ENCODE assay signal across 3 cellular contexts in the genomic region with DNA sequence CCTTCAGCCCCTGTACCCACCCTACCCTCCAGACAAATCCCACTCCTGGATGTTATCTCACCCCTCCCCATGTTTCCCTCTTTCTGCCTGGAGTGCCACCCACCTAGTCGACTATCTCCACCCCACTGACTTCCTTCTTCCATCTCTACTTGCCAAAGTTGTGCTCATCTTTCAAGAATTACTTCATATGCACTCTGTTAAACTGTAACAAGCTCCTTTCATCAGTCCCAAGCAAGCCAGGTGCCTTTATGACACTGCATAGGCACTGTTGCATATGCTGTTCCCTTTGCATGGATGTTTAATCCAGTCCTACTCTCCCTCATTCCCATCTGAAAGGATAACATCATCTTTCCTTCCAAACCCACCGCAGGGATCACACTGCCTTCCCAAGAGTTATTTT.
TF ChIP-seq lines count a peak whose summit lies in the region.

No MANE protein-coding gene starts in this region.

TF ChIP-seq in A549, 52 proteins besides CTCF, POLR2A, EP300 and RAD21:
- TF ChIP-seq ELK1 (IDR thresholded peaks at IDR 0.05; ENCODE audit: low read depth, low read length) (no peak), CEBPB (IDR thresholded peaks at IDR 0.05) (no peak), CHD4 (IDR thresholded peaks at IDR 0.05; ENCODE audit: borderline replicate concordance) (no peak), ZNF302 (CRISPR knock-in tag; IDR thresholded peaks at IDR 0.05) (no peak), SREBF2 (IDR thresholded peaks at IDR 0.05) (no peak)
- TF ChIP-seq, protein P1, sequence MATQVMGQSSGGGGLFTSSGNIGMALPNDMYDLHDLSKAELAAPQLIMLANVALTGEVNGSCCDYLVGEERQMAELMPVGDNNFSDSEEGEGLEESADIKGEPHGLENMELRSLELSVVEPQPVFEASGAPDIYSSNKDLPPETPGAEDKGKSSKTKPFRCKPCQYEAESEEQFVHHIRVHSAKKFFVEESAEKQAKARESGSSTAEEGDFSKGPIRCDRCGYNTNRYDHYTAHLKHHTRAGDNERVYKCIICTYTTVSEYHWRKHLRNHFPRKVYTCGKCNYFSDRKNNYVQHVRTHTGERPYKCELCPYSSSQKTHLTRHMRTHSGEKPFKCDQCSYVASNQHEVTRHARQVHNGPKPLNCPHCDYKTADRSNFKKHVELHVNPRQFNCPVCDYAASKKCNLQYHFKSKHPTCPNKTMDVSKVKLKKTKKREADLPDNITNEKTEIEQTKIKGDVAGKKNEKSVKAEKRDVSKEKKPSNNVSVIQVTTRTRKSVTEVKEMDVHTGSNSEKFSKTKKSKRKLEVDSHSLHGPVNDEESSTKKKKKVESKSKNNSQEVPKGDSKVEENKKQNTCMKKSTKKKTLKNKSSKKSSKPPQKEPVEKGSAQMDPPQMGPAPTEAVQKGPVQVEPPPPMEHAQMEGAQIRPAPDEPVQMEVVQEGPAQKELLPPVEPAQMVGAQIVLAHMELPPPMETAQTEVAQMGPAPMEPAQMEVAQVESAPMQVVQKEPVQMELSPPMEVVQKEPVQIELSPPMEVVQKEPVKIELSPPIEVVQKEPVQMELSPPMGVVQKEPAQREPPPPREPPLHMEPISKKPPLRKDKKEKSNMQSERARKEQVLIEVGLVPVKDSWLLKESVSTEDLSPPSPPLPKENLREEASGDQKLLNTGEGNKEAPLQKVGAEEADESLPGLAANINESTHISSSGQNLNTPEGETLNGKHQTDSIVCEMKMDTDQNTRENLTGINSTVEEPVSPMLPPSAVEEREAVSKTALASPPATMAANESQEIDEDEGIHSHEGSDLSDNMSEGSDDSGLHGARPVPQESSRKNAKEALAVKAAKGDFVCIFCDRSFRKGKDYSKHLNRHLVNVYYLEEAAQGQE (IDR thresholded peaks at IDR 0.05): no peak

TF ChIP-seq in GM23338, 12 proteins besides CTCF, POLR2A, EP300 and RAD21 (continues in another document):
- TF ChIP-seq EZH2 (IDR thresholded peaks at IDR 0.05; ENCODE audit: low read depth, unreplicated experiment) (no peak), CREB1 (CRISPR knock-in tag; IDR thresholded peaks at IDR 0.05; ENCODE audit: low read depth) (no peak), EZH2phosphoT487 (IDR thresholded peaks at IDR 0.05; ENCODE audit: unreplicated experiment) (no peak), ZNF331 (CRISPR knock-in tag; IDR thresholded peaks at IDR 0.05; ENCODE audit: low read depth) (no peak), ZNF114 (CRISPR knock-in tag; IDR thresholded peaks at IDR 0.05) (no peak), POLR2AphosphoS5 (IDR thresholded peaks at IDR 0.05; ENCODE audit: low read depth) (no peak)
- TF ChIP-seq, protein P1 (IDR thresholded peaks at IDR 0.05; ENCODE audit: unreplicated experiment): no peak

TF ChIP-seq in H1, 55 proteins besides CTCF, POLR2A, EP300 and RAD21:
- no peak for TF ChIP-seq GABPA (IDR thresholded peaks at IDR 0.05; ENCODE audit: borderline replicate concordance, insufficient read depth, low read length)
- no peak for TF ChIP-seq RNF2 (IDR thresholded peaks at IDR 0.05; ENCODE audit: borderline replicate concordance, low read depth, low read length, missing control alignments, poor library complexity, severe bottlenecking)
- TF ChIP-seq BCL11A (IDR thresholded peaks at IDR 0.05; ENCODE audit: low read depth in 2 of 2, low read length in 2 of 2): no peak
- no peak for TF ChIP-seq TAF1 (IDR thresholded peaks at IDR 0.05; ENCODE audit: low read depth, low read length)
- no peak for TF ChIP-seq JUND (IDR thresholded peaks at IDR 0.05; ENCODE audit: low read length)
- TF ChIP-seq CTBP2 (IDR thresholded peaks at IDR 0.05; ENCODE audit: borderline replicate concordance, insufficient read depth, insufficient read length, low read length): no peak
- no peak for TF ChIP-seq BRCA1 (IDR thresholded peaks at IDR 0.05; ENCODE audit: low read depth, low read length)
- TF ChIP-seq TEAD4 (IDR thresholded peaks at IDR 0.05; ENCODE audit: low read depth, low read length): no peak
- TF ChIP-seq ATF2 (IDR thresholded peaks at IDR 0.05; ENCODE audit: low read length): no peak
- TF ChIP-seq SIRT6 (IDR thresholded peaks at IDR 0.05; ENCODE audit: low read length): no peak
- no peak for TF ChIP-seq SAP30 (IDR thresholded peaks at IDR 0.05; ENCODE audit: insufficient read depth, insufficient replicate concordance, low read length)
- TF ChIP-seq ATF3 (IDR thresholded peaks at IDR 0.05; ENCODE audit: insufficient read depth, low read depth, low read length): no peak
- no peak for TF ChIP-seq CHD7 (IDR thresholded peaks at IDR 0.05; ENCODE audit: insufficient replicate concordance, low read length)
- TF ChIP-seq NRF1 (IDR thresholded peaks at IDR 0.05; ENCODE audit: low read depth, low read length): no peak
